ENCODE assay signal across 1 cellular context in genomic region chr12:119602695-119603094, GRCh38.
A peak's percentile ranks its signal among the peaks of the same experiment; 100 is the strongest.
TF ChIP-seq lines count a peak whose summit lies in the region.

No MANE protein-coding gene starts in this region.

TF ChIP-seq in HEK293, 187 proteins besides CTCF, POLR2A, EP300 and RAD21 (continued from another document):
- peak; percentile 81 for TF ChIP-seq ZBTB44 (tag by site-specific recombination; IDR thresholded peaks at IDR 0.05)
- TF ChIP-seq ZNF335 (tag by site-specific recombination; conservative IDR thresholded peaks at IDR 0.05) = peak; percentile 37; the same call in 1 of the 2 replicates
- TF ChIP-seq ZNF19 (tag by site-specific recombination; IDR thresholded peaks at IDR 0.05; ENCODE audit: low read depth) = no peak
- peak; percentile 99 for TF ChIP-seq MZF1 (tag by site-specific recombination; IDR thresholded peaks at IDR 0.05; ENCODE audit: borderline replicate concordance)
- TF ChIP-seq GLIS1 (tag by site-specific recombination; IDR thresholded peaks at IDR 0.05) = peak; percentile 71
- peak; percentile 79; the same call in 1 of the 2 replicates for TF ChIP-seq ZSCAN30 (tag by site-specific recombination; IDR thresholded peaks at IDR 0.05)
- TF ChIP-seq PRDM4 (tag by site-specific recombination; IDR thresholded peaks at IDR 0.05) = peak; percentile 63; the same call in 1 of the 2 replicates
- TF ChIP-seq ZNF843 (tag by site-specific recombination; IDR thresholded peaks at IDR 0.05) = peak; percentile 95
- no peak for TF ChIP-seq ZNF777 (tag by site-specific recombination; IDR thresholded peaks at IDR 0.05; ENCODE audit: borderline replicate concordance)
- 0 out of 2 replicates have a peak, but pooled peaks have one; percentile 60 for TF ChIP-seq ZNF580 (tag by site-specific recombination; IDR thresholded peaks at IDR 0.05)
- 0 out of 2 replicates have a peak, but pooled peaks have one; percentile 13 for TF ChIP-seq GLI2 (tag by site-specific recombination; IDR thresholded peaks at IDR 0.05; ENCODE audit: borderline replicate concordance, low read depth)
- TF ChIP-seq SP7 (tag by site-specific recombination; IDR thresholded peaks at IDR 0.05) = 0 out of 2 replicates have a peak, but pooled peaks have one; percentile 33
- TF ChIP-seq ZIC2 (tag by site-specific recombination; IDR thresholded peaks at IDR 0.05) = no peak
